Comparison of ENCODE assay signal across 20 cellular contexts in genomic region chr7:83791737-83792136, GRCh38.
"Had no signal": no experiment of that assay in that cellular context is flagged by ENCODE, and none has a peak within 500 bp of the region (broad histone marks: within the 10 kb centered on the region; RNA-seq: fewer than 3 reads in every experiment).

No MANE protein-coding gene starts in this region.

- H3K27ac ChIP-seq: heart right ventricle, prostate gland, right atrium auricular region, skin epidermis, stomach, vagina had no signal

- DNase-seq: activated CD4-positive, alpha-beta T cell treated with anti-CD3 and anti-CD28 coated beads, Interleukin-2, amount 10 ng/mL, durations not matched to agents 7 days and 5 days; activated CD8-positive, alpha-beta T cell treated with anti-CD3 and anti-CD28 coated beads, Interleukin-2, amount 10 ng/mL, durations not matched to agents 7 days and 5 days; activated naive CD4-positive, alpha-beta T cell treated with Interleukin-2 at 50 U/mL for 16 hours; activated naive CD8-positive, alpha-beta T cell treated with anti-CD3 and anti-CD28 coated beads, Interleukin-2, amount 10 ng/mL, durations not matched to agents 7 days and 5 days; activated T-cell treated with anti-CD3 and anti-CD28 coated beads, Interleukin-2, amount 50 U/mL, for 24 hours; amygdala; heart right ventricle; left ventricle myocardium superior; mucosa of descending colon; naive B cell; stomach; T-helper 2 cell; trophoblast cell had no signal

- H3K4me1 Mint-ChIP-seq: activated CD4-positive, alpha-beta T cell treated with anti-CD3 and anti-CD28 coated beads, Interleukin-2, amount 10 ng/mL, durations not matched to agents 7 days and 5 days; activated naive CD8-positive, alpha-beta T cell treated with anti-CD3 and anti-CD28 coated beads, Interleukin-2, amount 10 ng/mL, durations not matched to agents 7 days and 5 days; memory B cell; naive B cell; neural crest cell had no signal

- H3K4me1 ChIP-seq: heart right ventricle, prostate gland, right atrium auricular region, stomach, vagina had no signal

- H3K9me3 ChIP-seq: heart right ventricle, mucosa of descending colon, prostate gland, right atrium auricular region, stomach, vagina had no signal

- H3K4me3 ChIP-seq: heart right ventricle, mucosa of descending colon, prostate gland, right atrium auricular region, skin epidermis, stomach, vagina had no signal

- H3K27me3 ChIP-seq: heart right ventricle, right atrium auricular region, stomach, vagina had no signal

- H3K27me3 Mint-ChIP-seq: activated CD4-positive, alpha-beta T cell treated with anti-CD3 and anti-CD28 coated beads, Interleukin-2, amount 10 ng/mL, durations not matched to agents 7 days and 5 days; activated naive CD8-positive, alpha-beta T cell treated with anti-CD3 and anti-CD28 coated beads, Interleukin-2, amount 10 ng/mL, durations not matched to agents 7 days and 5 days; activated T-cell treated with anti-CD3 and anti-CD28 coated beads, Interleukin-2, amount 50 U/mL, for 24 hours; memory B cell; naive B cell had no signal

- H3K36me3 ChIP-seq: heart right ventricle, prostate gland, right atrium auricular region, stomach, vagina had no signal

- H3K4me3 Mint-ChIP-seq: activated CD4-positive, alpha-beta T cell treated with anti-CD3 and anti-CD28 coated beads, Interleukin-2, amount 10 ng/mL, durations not matched to agents 7 days and 5 days; activated CD8-positive, alpha-beta T cell treated with anti-CD3 and anti-CD28 coated beads, Interleukin-2, amount 10 ng/mL, durations not matched to agents 7 days and 5 days; activated naive CD8-positive, alpha-beta T cell treated with anti-CD3 and anti-CD28 coated beads, Interleukin-2, amount 10 ng/mL, durations not matched to agents 7 days and 5 days; activated T-cell treated with anti-CD3 and anti-CD28 coated beads, Interleukin-2, amount 50 U/mL, for 24 hours; memory B cell; naive B cell; neural crest cell had no signal

- H3K27ac Mint-ChIP-seq: activated CD4-positive, alpha-beta T cell treated with anti-CD3 and anti-CD28 coated beads, Interleukin-2, amount 10 ng/mL, durations not matched to agents 7 days and 5 days; activated CD8-positive, alpha-beta T cell treated with anti-CD3 and anti-CD28 coated beads, Interleukin-2, amount 10 ng/mL, durations not matched to agents 7 days and 5 days; activated naive CD8-positive, alpha-beta T cell treated with anti-CD3 and anti-CD28 coated beads, Interleukin-2, amount 10 ng/mL, durations not matched to agents 7 days and 5 days; activated T-cell treated with anti-CD3 and anti-CD28 coated beads, Interleukin-2, amount 50 U/mL, for 24 hours; activated T-helper 2 cell treated with anti-CD3 and anti-CD28 coated beads, Interferon-gamma antibody, Interleukin-2, Interleukin-4, amounts not matched to agents 10 μg/mL and 5 μg/mL and 100 μg/mL, durations not matched to agents 14 hours and 24 hours and 36 hours; memory B cell; naive B cell had no signal

- H3K36me3 Mint-ChIP-seq: activated naive CD8-positive, alpha-beta T cell treated with anti-CD3 and anti-CD28 coated beads, Interleukin-2, amount 10 ng/mL, durations not matched to agents 7 days and 5 days; memory B cell; naive B cell had no signal

- H3K9me3 Mint-ChIP-seq: activated CD4-positive, alpha-beta T cell treated with anti-CD3 and anti-CD28 coated beads, Interleukin-2, amount 10 ng/mL, durations not matched to agents 7 days and 5 days; activated naive CD8-positive, alpha-beta T cell treated with anti-CD3 and anti-CD28 coated beads, Interleukin-2, amount 10 ng/mL, durations not matched to agents 7 days and 5 days; activated T-cell treated with anti-CD3 and anti-CD28 coated beads, Interleukin-2, amount 50 U/mL, for 24 hours; activated T-helper 2 cell treated with anti-CD3 and anti-CD28 coated beads, Interferon-gamma antibody, Interleukin-2, Interleukin-4, amounts not matched to agents 10 μg/mL and 5 μg/mL and 100 μg/mL, durations not matched to agents 14 hours and 24 hours and 36 hours; memory B cell; neural crest cell had no signal

- ATAC-seq: activated CD8-positive, alpha-beta T cell treated with anti-CD3 and anti-CD28 coated beads, Interleukin-2, amount 10 ng/mL, durations not matched to agents 7 days and 5 days; heart right ventricle; left ventricle myocardium superior; mucosa of descending colon had no signal
